In the genomic region with DNA sequence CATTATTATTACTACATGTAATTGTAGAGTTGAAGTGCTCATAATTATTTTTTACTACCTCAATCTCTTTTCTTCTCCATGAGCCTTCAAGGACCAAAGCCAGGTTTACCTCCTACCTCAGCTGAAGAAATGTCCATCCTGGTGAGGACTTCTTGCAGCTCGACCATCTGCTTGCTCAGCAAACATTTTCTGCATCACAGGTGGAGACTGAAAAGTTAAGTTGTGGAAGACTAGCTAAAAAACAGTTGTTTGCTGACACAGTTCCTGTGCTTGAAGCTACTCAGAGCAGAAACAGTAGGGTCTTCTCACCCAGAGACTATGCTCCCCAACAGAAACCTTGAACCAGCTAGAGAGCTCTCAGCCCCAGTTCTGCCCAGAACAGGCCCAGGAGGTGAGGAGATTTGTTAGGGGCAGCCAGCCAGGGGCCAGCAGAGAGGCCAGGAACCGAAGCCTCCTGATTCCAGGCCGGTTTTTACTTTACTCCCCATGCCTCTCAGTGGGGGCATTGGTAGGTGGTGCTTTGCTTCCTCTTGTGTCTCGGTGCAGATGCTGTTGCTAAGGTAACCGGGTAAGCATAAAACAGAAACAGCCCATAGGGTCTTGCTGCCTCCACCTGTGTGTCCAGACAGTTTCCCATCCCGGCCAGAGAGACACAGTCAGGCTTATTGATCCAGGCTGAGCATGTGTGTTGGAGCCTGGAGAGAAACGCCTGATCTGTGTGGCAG, we compare ENCODE assay signal across 8 cellular contexts. TPM values are rescaled to one million over a fixed set of nuclear protein-coding genes. Genes with fewer than 3 reads are reported as not detected.
DNase-seq lines count a peak whose midpoint lies in the region; ATAC-seq, FAIRE-seq and TF ChIP-seq lines count a peak whose summit lies in the region.

No MANE protein-coding gene starts in this region.

- TF ChIP-seq CTCF in WTC11 (IDR thresholded peaks at IDR 0.05) = no peak
- no peak for TF ChIP-seq CTCF in D721Med (IDR thresholded peaks at IDR 0.05; ENCODE audit: insufficient read depth, missing control alignments)

- CTCF ChIA-PET in WTC11 (lab: Charles Lee) = interaction anchor here (0.6 to 3.4 kb wide), 3 partner anchors 9 to 1061 kb away, joined by 3 to 21 read pairs (median 4); no protein-coding TSS in a partner anchor

- ATAC-seq in GM19397 (IDR thresholded peaks at IDR 0.05; ENCODE audit: unreplicated experiment) (peak; percentile 59), HG03354 (IDR thresholded peaks at IDR 0.05; ENCODE audit: poor library complexity, severe bottlenecking, unreplicated experiment) (peak; percentile 90), WTC11 (peak; percentile 88)

- H3K9me3 Mint-ChIP-seq in WTC11 = no peaks in the 10 kb centered on the region

- no peaks in the 10 kb centered on the region for H3K36me3 Mint-ChIP-seq in WTC11

- no peak overlapping the region for H3K4me3 Mint-ChIP-seq in WTC11

- peaks cover 32% of the 10 kb centered on the region for H3K4me1 Mint-ChIP-seq in WTC11

- no peak overlapping the region for H3K27ac Mint-ChIP-seq in WTC11

- DNase-seq in DMS79 treated with DMSO at 0.1 percent for 48 hours (lab: John Stamatoyannopoulos, UW) (peak; percentile 34), WTC11 (ENCODE audit: low spot score) (peak; percentile 67), T1000 (lab: John Stamatoyannopoulos, UW) (no peak), H54 (ENCODE audit: insufficient read length, low spot score) (no peak), KBM-7 (no peak), D721Med (ENCODE audit: insufficient read length, low spot score) (no peak)

- POLR2A ChIA-PET in WTC11 (lab: Charles Lee) = interaction anchor here (0.6 kb wide), 1 partner anchor 11 kb away, joined by 3 read pairs; no protein-coding TSS in a partner anchor

- FAIRE-seq in H54 (lab: Jason Lieb, UNC) = no peak
- FAIRE-seq in D721Med (lab: Jason Lieb, UNC) = no peak

- no peaks in the 10 kb centered on the region for H3K27me3 Mint-ChIP-seq in WTC11 (ENCODE audit: low read depth)

- no peak for TF ChIP-seq POLR2A in H54 (IDR thresholded peaks at IDR 0.05; ENCODE audit: low read depth, low read length)

- in situ Hi-C loops in KBM-7 (cut with MboI; ENCODE audit: low pct_unique_long_range_greater_than_20kb, low sequenced_read_pairs) = no loop called here

TF ChIP-seq in WTC11, 78 proteins besides CTCF, POLR2A, EP300 and RAD21 (continues in another document):
- TF ChIP-seq GABPB1 (CRISPR knock-in tag; IDR thresholded peaks at IDR 0.05) = no peak
- TF ChIP-seq, protein P1, sequence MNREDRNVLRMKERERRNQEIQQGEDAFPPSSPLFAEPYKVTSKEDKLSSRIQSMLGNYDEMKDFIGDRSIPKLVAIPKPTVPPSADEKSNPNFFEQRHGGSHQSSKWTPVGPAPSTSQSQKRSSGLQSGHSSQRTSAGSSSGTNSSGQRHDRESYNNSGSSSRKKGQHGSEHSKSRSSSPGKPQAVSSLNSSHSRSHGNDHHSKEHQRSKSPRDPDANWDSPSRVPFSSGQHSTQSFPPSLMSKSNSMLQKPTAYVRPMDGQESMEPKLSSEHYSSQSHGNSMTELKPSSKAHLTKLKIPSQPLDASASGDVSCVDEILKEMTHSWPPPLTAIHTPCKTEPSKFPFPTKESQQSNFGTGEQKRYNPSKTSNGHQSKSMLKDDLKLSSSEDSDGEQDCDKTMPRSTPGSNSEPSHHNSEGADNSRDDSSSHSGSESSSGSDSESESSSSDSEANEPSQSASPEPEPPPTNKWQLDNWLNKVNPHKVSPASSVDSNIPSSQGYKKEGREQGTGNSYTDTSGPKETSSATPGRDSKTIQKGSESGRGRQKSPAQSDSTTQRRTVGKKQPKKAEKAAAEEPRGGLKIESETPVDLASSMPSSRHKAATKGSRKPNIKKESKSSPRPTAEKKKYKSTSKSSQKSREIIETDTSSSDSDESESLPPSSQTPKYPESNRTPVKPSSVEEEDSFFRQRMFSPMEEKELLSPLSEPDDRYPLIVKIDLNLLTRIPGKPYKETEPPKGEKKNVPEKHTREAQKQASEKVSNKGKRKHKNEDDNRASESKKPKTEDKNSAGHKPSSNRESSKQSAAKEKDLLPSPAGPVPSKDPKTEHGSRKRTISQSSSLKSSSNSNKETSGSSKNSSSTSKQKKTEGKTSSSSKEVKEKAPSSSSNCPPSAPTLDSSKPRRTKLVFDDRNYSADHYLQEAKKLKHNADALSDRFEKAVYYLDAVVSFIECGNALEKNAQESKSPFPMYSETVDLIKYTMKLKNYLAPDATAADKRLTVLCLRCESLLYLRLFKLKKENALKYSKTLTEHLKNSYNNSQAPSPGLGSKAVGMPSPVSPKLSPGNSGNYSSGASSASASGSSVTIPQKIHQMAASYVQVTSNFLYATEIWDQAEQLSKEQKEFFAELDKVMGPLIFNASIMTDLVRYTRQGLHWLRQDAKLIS (CRISPR knock-in tag; IDR thresholded peaks at IDR 0.05; ENCODE audit: borderline replicate concordance) = no peak
- TF ChIP-seq TEAD1 (CRISPR knock-in tag; IDR thresholded peaks at IDR 0.05) = 0 out of 2 replicates have a peak, but pooled peaks have one; percentile 34
- TF ChIP-seq, protein P2, sequence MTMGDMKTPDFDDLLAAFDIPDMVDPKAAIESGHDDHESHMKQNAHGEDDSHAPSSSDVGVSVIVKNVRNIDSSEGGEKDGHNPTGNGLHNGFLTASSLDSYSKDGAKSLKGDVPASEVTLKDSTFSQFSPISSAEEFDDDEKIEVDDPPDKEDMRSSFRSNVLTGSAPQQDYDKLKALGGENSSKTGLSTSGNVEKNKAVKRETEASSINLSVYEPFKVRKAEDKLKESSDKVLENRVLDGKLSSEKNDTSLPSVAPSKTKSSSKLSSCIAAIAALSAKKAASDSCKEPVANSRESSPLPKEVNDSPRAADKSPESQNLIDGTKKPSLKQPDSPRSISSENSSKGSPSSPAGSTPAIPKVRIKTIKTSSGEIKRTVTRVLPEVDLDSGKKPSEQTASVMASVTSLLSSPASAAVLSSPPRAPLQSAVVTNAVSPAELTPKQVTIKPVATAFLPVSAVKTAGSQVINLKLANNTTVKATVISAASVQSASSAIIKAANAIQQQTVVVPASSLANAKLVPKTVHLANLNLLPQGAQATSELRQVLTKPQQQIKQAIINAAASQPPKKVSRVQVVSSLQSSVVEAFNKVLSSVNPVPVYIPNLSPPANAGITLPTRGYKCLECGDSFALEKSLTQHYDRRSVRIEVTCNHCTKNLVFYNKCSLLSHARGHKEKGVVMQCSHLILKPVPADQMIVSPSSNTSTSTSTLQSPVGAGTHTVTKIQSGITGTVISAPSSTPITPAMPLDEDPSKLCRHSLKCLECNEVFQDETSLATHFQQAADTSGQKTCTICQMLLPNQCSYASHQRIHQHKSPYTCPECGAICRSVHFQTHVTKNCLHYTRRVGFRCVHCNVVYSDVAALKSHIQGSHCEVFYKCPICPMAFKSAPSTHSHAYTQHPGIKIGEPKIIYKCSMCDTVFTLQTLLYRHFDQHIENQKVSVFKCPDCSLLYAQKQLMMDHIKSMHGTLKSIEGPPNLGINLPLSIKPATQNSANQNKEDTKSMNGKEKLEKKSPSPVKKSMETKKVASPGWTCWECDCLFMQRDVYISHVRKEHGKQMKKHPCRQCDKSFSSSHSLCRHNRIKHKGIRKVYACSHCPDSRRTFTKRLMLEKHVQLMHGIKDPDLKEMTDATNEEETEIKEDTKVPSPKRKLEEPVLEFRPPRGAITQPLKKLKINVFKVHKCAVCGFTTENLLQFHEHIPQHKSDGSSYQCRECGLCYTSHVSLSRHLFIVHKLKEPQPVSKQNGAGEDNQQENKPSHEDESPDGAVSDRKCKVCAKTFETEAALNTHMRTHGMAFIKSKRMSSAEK (CRISPR knock-in tag; IDR thresholded peaks at IDR 0.05; ENCODE audit: borderline replicate concordance) = no peak
- TF ChIP-seq SP1 (CRISPR knock-in tag; conservative IDR thresholded peaks at IDR 0.05) = 0 out of 2 replicates have a peak, but pooled peaks have one; percentile 39
- TF ChIP-seq, protein P3, sequence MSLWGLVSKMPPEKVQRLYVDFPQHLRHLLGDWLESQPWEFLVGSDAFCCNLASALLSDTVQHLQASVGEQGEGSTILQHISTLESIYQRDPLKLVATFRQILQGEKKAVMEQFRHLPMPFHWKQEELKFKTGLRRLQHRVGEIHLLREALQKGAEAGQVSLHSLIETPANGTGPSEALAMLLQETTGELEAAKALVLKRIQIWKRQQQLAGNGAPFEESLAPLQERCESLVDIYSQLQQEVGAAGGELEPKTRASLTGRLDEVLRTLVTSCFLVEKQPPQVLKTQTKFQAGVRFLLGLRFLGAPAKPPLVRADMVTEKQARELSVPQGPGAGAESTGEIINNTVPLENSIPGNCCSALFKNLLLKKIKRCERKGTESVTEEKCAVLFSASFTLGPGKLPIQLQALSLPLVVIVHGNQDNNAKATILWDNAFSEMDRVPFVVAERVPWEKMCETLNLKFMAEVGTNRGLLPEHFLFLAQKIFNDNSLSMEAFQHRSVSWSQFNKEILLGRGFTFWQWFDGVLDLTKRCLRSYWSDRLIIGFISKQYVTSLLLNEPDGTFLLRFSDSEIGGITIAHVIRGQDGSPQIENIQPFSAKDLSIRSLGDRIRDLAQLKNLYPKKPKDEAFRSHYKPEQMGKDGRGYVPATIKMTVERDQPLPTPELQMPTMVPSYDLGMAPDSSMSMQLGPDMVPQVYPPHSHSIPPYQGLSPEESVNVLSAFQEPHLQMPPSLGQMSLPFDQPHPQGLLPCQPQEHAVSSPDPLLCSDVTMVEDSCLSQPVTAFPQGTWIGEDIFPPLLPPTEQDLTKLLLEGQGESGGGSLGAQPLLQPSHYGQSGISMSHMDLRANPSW (CRISPR knock-in tag; conservative IDR thresholded peaks at IDR 0.05; ENCODE audit: low read depth) = no peak
- TF ChIP-seq FOXJ3 (CRISPR knock-in tag; IDR thresholded peaks at IDR 0.05; ENCODE audit: borderline replicate concordance) = no peak
- TF ChIP-seq CBFB (CRISPR knock-in tag; IDR thresholded peaks at IDR 0.05; ENCODE audit: low read depth) = no peak
- no peak for TF ChIP-seq MXD4 (CRISPR knock-in tag; IDR thresholded peaks at IDR 0.05; ENCODE audit: borderline replicate concordance)
- TF ChIP-seq, protein P4, sequence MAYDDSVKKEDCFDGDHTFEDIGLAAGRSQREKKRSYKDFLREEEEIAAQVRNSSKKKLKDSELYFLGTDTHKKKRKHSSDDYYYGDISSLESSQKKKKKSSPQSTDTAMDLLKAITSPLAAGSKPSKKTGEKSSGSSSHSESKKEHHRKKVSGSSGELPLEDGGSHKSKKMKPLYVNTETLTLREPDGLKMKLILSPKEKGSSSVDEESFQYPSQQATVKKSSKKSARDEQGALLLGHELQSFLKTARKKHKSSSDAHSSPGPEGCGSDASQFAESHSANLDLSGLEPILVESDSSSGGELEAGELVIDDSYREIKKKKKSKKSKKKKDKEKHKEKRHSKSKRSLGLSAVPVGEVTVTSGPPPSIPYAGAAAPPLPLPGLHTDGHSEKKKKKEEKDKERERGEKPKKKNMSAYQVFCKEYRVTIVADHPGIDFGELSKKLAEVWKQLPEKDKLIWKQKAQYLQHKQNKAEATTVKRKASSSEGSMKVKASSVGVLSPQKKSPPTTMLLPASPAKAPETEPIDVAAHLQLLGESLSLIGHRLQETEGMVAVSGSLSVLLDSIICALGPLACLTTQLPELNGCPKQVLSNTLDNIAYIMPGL (CRISPR knock-in tag; IDR thresholded peaks at IDR 0.05) = no peak

RNA-seq across cellular contexts. Expression of a gene that starts 54.9 kb away (rescaled TPM):
- total RNA-seq in WTC11 (2021) = 67.2 to 79.6 TPM (median 72.7 TPM) in 3 replicates

Comparison
In these comparisons a context has a peak if more than half of its experiments do, and no peak if none do; other contexts are left out.
1. DNase-seq: peak in DMS79 treated with DMSO at 0.1 percent for 48 hours (single experiment) and WTC11 (single experiment); none in T1000 (single experiment), H54 (single experiment), KBM-7 (single experiment) and D721Med (single experiment).
2. Peak in every context shown above with its lines, with median percentiles within 50 percentile points of each other: ATAC-seq.